Comparison of ENCODE assay signal across 16 cellular contexts in the genomic region with DNA sequence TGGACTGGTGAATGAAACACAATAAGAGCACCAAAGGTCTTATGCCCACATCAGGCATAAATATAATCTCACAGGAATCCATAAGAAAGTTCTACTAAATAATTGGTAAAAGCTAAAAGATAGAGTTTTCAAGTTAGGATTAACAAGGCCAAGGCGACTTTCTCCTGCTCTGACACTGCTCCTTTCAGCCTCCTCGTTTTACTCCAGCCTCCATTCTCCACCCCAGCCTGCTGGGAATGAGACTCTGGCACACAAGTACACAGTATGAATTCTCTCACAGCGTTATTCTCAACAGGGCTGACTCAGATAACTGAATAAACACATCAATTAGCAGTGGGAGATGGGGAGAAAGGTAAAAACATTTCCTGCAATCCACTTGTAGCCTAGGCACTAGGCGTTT.
"Had no signal": no experiment of that assay in that cellular context is flagged by ENCODE, and none has a peak within 500 bp of the region (broad histone marks: within the 10 kb centered on the region; RNA-seq: fewer than 3 reads in every experiment).

No MANE protein-coding gene starts in this region.

- DNase-seq: cortex of kidney; dorsolateral prefrontal cortex; effector memory CD4-positive, alpha-beta T cell; kidney; left colon; mesendoderm; naive thymus-derived CD4-positive, alpha-beta T cell; posterior cingulate gyrus; small intestine; stimulated activated CD4-positive, alpha-beta T cell treated with anti-CD3 and anti-CD28 coated beads, Interleukin-12 subunit alpha, Interleukin-12 subunit beta, amount 100 ng/mL, for 4 hours; stimulated activated naive CD4-positive, alpha-beta T cell treated with Interleukin-2 at 50 U/mL for 16 hours; trophoblast cell had no signal

- H3K27me3 ChIP-seq: dorsolateral prefrontal cortex, esophagus muscularis mucosa, neutrophil, right atrium auricular region had no signal

- H3K27ac ChIP-seq: dorsolateral prefrontal cortex, epithelial cell of prostate, esophagus muscularis mucosa, neutrophil, right atrium auricular region had no signal

- H3K36me3 ChIP-seq: neutrophil had no signal

- ATAC-seq: left colon; naive thymus-derived CD4-positive, alpha-beta T cell had no signal

- H3K9me3 ChIP-seq: neutrophil, right atrium auricular region had no signal

- H3K4me3 ChIP-seq: dorsolateral prefrontal cortex, esophagus muscularis mucosa, right atrium auricular region had no signal
